Comparison of ENCODE assay signal across 20 cellular contexts in genomic region chr18:79923896-79924585, GRCh38. TPM values are rescaled to one million over a fixed set of nuclear protein-coding genes. Genes with fewer than 3 reads are reported as not detected.
DNase-seq lines count a peak whose midpoint lies in the region; ATAC-seq and TF ChIP-seq lines count a peak whose summit lies in the region.
"Had no signal": no experiment of that assay in that cellular context is flagged by ENCODE, and none has a peak within 500 bp of the region (broad histone marks: within the 10 kb centered on the region; RNA-seq: fewer than 3 reads in every experiment).

No MANE protein-coding gene starts in this region.

- H3K27me3 ChIP-seq in Peyer's patch = no peaks in the 10 kb centered on the region
- H3K27me3 ChIP-seq: esophagus muscularis mucosa, MG63 had no signal

- no peak overlapping the region for H3K27ac Mint-ChIP-seq in chondrocyte (ENCODE audit: unreplicated experiment)
- H3K27ac Mint-ChIP-seq in nephron = peak overlapping the region in 2 of 3 experiments; percentile 51 to 52
- peak overlapping the region; percentile 70 for H3K27ac Mint-ChIP-seq in stimulated activated naive B cell treated with anti-CD40 and anti-IgM and Interleukin-4, amounts not matched to agents 10 μg/mL and 1 μg/mL and 100 μg/mL, for 72 hours
- H3K27ac Mint-ChIP-seq: activated naive CD4-positive, alpha-beta T cell treated with anti-CD3 and anti-CD28 coated beads, Interleukin-2, amount 50 U/mL, for 72 hours; stimulated activated memory B cell treated with anti-CD40 and anti-IgM and Interleukin-4, amounts not matched to agents 10 μg/mL and 1 μg/mL and 100 μg/mL, for 72 hours had no signal

- no peak overlapping the region for H3K4me3 ChIP-seq in Peyer's patch
- H3K4me3 ChIP-seq: lung, MG63, PC-9 had no signal

- H3K36me3 ChIP-seq in Peyer's patch = peaks cover 0 to 26% (median 0%) of the 10 kb centered on the region in 3 donors

- H3K4me1 Mint-ChIP-seq in chondrocyte (ENCODE audit: low read depth) (no peaks in the 10 kb centered on the region), nephron (peaks cover 51% of the 10 kb centered on the region)
- H3K4me1 Mint-ChIP-seq in stimulated activated naive B cell treated with anti-CD40 and anti-IgM and Interleukin-4, amounts not matched to agents 10 μg/mL and 1 μg/mL and 100 μg/mL, for 72 hours = peaks cover 2 to 11% of the 10 kb centered on the region in 2 donors

- DNase-seq in Peyer's patch (peak in 2 of 3 donors; percentile 26 to 36), chondrocyte (ENCODE audit: low spot score) (peak; percentile 72), dermis blood vessel endothelial cell (no peak)
- DNase-seq in stimulated activated naive B cell treated with anti-CD40 and anti-IgM and Interleukin-4, amounts not matched to agents 10 μg/mL and 1 μg/mL and 100 μg/mL, for 72 hours = no peak
- DNase-seq in activated CD4-positive, alpha-beta T cell treated with anti-CD3 and anti-CD28 coated beads for 4 hours = no peak
- DNase-seq: activated CD4-positive, alpha-beta T cell treated with anti-CD3 and anti-CD28 coated beads for 48 hours; AML-193; GOT3; IMR-90; MG63; PC-9; SK-N-SH; stimulated activated CD4-positive, alpha-beta T cell treated with anti-CD3 and anti-CD28 coated beads, Interleukin-15, amount 100 ng/mL, for 24 hours had no signal

- H3K4me3 Mint-ChIP-seq in chondrocyte (ENCODE audit: unreplicated experiment) = no peak overlapping the region
- H3K4me3 Mint-ChIP-seq in nephron = peak overlapping the region in 1 of 3 experiments; percentile 21
- H3K4me3 Mint-ChIP-seq in stimulated activated naive B cell treated with anti-CD40 and anti-IgM and Interleukin-4, amounts not matched to agents 10 μg/mL and 1 μg/mL and 100 μg/mL, for 72 hours = no peak overlapping the region
- H3K4me3 Mint-ChIP-seq: stimulated activated memory B cell treated with anti-CD40 and anti-IgM and Interleukin-4, amounts not matched to agents 10 μg/mL and 1 μg/mL and 100 μg/mL, for 72 hours had no signal

- H3K36me3 Mint-ChIP-seq in chondrocyte (ENCODE audit: low read depth) (peaks cover 19% of the 10 kb centered on the region), nephron (ENCODE audit: low read depth) (peaks cover 78% of the 10 kb centered on the region)
- peaks cover 54 to 57% of the 10 kb centered on the region in 2 donors for H3K36me3 Mint-ChIP-seq in stimulated activated naive B cell treated with anti-CD40 and anti-IgM and Interleukin-4, amounts not matched to agents 10 μg/mL and 1 μg/mL and 100 μg/mL, for 72 hours

- TF ChIP-seq CTCF in Peyer's patch (IDR thresholded peaks at IDR 0.05) = no peak
- TF ChIP-seq CTCF in chondrocyte (IDR thresholded peaks at IDR 0.05) = no peak
- no peak for TF ChIP-seq CTCF in nephron (IDR thresholded peaks at IDR 0.05; ENCODE audit: unreplicated experiment in 3 of 3)

- H3K9me3 Mint-ChIP-seq in chondrocyte (ENCODE audit: low read depth) (peaks cover 3% of the 10 kb centered on the region), nephron (peaks cover 18% of the 10 kb centered on the region)
- H3K9me3 Mint-ChIP-seq in stimulated activated naive B cell treated with anti-CD40 and anti-IgM and Interleukin-4, amounts not matched to agents 10 μg/mL and 1 μg/mL and 100 μg/mL, for 72 hours = peaks cover 3 to 9% of the 10 kb centered on the region in 2 donors

- no peaks in the 10 kb centered on the region for H3K4me1 ChIP-seq in Peyer's patch

- H3K27ac ChIP-seq in Peyer's patch = no peak overlapping the region
- H3K27ac ChIP-seq: PC-9 had no signal

- H3K9me3 ChIP-seq in Peyer's patch = peaks cover 0 to 7% (median 2%) of the 10 kb centered on the region in 4 donors
- H3K9me3 ChIP-seq: MG63 had no signal

- no peak for TF ChIP-seq POLR2A in Peyer's patch (IDR thresholded peaks at IDR 0.05)

- no peak for ATAC-seq in stimulated activated naive B cell treated with anti-CD40 and anti-IgM and Interleukin-4, amounts not matched to agents 10 μg/mL and 1 μg/mL and 100 μg/mL, for 72 hours (replicated peaks)
- no peak for ATAC-seq in HG03139 (IDR thresholded peaks at IDR 0.05; ENCODE audit: unreplicated experiment)
- ATAC-seq: activated naive CD4-positive, alpha-beta T cell treated with anti-CD3 and anti-CD28 coated beads, Interleukin-2, amount 50 U/mL, for 72 hours; stimulated activated memory B cell treated with anti-CD40 and anti-IgM and Interleukin-4, amounts not matched to agents 10 μg/mL and 1 μg/mL and 100 μg/mL, for 72 hours had no signal

- H3K27me3 Mint-ChIP-seq in chondrocyte (ENCODE audit: low read depth) (no peaks in the 10 kb centered on the region), nephron (ENCODE audit: low read depth) (no peaks in the 10 kb centered on the region)
- no peaks in the 10 kb centered on the region for H3K27me3 Mint-ChIP-seq in stimulated activated naive B cell treated with anti-CD40 and anti-IgM and Interleukin-4, amounts not matched to agents 10 μg/mL and 1 μg/mL and 100 μg/mL, for 72 hours
- H3K27me3 Mint-ChIP-seq: stimulated activated memory B cell treated with anti-CD40 and anti-IgM and Interleukin-4, amounts not matched to agents 10 μg/mL and 1 μg/mL and 100 μg/mL, for 72 hours had no signal

RNA-seq across cellular contexts. Expression of gene SLC66A2, which starts 27.4 kb away (rescaled TPM):
- total RNA-seq in Peyer's patch (10 to 100 TPM; 28.0 to 41.4 (median 34.9) TPM), chondrocyte (27.6 to 32.1 TPM (median 29.1 TPM) in 3 replicates), dermis blood vessel endothelial cell (54.4 and 65.5 TPM in 2 replicates)

RNA-seq across cellular contexts. Expression of gene HSBP1L1, which starts 40.4 kb away (rescaled TPM):
- total RNA-seq in Peyer's patch = 10 to 100 TPM; 14.9 to 64.9 (median 47.8) TPM
- 0.99 to 5.4 TPM (median 5.1 TPM) in 3 replicates for total RNA-seq in chondrocyte
- 5.2 and 10.9 TPM in 2 replicates for total RNA-seq in dermis blood vessel endothelial cell
- total RNA-seq: myocyte had no signal

Comparison
In these comparisons a context has a peak if more than half of its experiments do, and no peak if none do; other contexts are left out.
1. DNase-seq: peak in Peyer's patch (2 of 3) and chondrocyte (single experiment); none in stimulated activated naive B cell treated with anti-CD40 and anti-IgM and Interleukin-4, amounts not matched to agents 10 μg/mL and 1 μg/mL and 100 μg/mL, for 72 hours (single experiment), dermis blood vessel endothelial cell (single experiment) and activated CD4-positive, alpha-beta T cell treated with anti-CD3 and anti-CD28 coated beads for 4 hours (0 of 2).